Comparison of ENCODE assay signal across 1 cellular context in the genomic region with DNA sequence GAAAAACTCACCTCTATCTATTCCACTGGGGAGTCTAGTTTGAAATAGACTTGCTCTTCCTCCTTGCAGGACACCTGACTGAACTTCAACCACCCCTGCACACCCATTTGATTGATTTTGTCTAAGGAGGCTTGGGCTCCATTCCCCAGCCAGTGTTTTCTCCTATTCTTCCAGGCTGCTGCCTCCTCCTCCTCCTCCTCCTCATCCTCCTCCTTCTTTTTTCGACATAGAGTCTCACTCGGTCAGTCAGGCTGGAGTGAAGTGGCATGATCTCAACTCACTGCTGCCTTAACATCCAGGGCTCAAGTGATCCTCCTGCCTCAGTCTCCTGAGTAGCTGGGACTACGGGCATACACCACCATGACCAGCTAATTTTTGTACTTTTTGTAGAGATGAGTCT.
TF ChIP-seq lines count a peak whose summit lies in the region.

No MANE protein-coding gene starts in this region.

TF ChIP-seq in H1, 55 proteins besides CTCF, POLR2A, EP300 and RAD21:
- TF ChIP-seq EZH2 (IDR thresholded peaks at IDR 0.05; ENCODE audit: low read depth, low read length, severe bottlenecking) (peak; percentile 22), SUZ12 (IDR thresholded peaks at IDR 0.05; ENCODE audit: low read length) (peak; percentile 24; the same call in 1 of the 2 replicates), RNF2 (IDR thresholded peaks at IDR 0.05; ENCODE audit: borderline replicate concordance, low read depth, low read length, missing control alignments, poor library complexity, severe bottlenecking) (peak; percentile 7), RBBP5 (IDR thresholded peaks at IDR 0.05; ENCODE audit: borderline replicate concordance, low read depth, low read length) (no peak)
TF ChIP-seq in H1: peak in this region for 3.
